1 cellular context compared by ENCODE assay signal in the genomic region with DNA sequence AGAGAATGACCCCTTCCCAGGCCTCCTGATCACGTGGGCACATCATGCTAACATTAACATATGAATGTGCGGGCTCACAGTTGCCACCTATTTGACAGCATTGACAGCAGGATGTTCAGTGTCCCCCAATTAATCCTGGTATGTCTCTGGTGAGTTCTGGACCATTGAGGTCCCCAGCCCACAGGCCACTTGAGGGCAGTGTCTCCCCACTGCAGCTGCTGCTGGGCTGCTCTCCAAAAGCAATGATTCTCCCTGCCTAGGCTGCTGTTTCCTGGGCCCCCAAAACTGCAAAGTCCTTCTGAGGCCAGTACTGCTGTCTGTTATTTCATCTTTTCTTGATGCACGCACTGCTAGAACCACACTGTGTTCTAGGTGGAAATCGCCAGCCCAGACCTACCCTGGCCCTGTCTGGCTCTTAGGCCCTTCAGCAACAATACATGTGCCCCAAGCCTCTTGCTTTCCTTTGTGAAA.
TF ChIP-seq lines count a peak whose summit lies in the region.

No MANE protein-coding gene starts in this region.

TF ChIP-seq in GM23338, 12 proteins besides CTCF, POLR2A, EP300 and RAD21 (continued from another document):
- TF ChIP-seq, protein P1, sequence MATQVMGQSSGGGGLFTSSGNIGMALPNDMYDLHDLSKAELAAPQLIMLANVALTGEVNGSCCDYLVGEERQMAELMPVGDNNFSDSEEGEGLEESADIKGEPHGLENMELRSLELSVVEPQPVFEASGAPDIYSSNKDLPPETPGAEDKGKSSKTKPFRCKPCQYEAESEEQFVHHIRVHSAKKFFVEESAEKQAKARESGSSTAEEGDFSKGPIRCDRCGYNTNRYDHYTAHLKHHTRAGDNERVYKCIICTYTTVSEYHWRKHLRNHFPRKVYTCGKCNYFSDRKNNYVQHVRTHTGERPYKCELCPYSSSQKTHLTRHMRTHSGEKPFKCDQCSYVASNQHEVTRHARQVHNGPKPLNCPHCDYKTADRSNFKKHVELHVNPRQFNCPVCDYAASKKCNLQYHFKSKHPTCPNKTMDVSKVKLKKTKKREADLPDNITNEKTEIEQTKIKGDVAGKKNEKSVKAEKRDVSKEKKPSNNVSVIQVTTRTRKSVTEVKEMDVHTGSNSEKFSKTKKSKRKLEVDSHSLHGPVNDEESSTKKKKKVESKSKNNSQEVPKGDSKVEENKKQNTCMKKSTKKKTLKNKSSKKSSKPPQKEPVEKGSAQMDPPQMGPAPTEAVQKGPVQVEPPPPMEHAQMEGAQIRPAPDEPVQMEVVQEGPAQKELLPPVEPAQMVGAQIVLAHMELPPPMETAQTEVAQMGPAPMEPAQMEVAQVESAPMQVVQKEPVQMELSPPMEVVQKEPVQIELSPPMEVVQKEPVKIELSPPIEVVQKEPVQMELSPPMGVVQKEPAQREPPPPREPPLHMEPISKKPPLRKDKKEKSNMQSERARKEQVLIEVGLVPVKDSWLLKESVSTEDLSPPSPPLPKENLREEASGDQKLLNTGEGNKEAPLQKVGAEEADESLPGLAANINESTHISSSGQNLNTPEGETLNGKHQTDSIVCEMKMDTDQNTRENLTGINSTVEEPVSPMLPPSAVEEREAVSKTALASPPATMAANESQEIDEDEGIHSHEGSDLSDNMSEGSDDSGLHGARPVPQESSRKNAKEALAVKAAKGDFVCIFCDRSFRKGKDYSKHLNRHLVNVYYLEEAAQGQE (IDR thresholded peaks at IDR 0.05; ENCODE audit: unreplicated experiment) = no peak
- TF ChIP-seq POLR2AphosphoS5 (IDR thresholded peaks at IDR 0.05; ENCODE audit: low read depth) (no peak), NANOG (IDR thresholded peaks at IDR 0.05; ENCODE audit: borderline replicate concordance) (no peak)
